In the genomic region with DNA sequence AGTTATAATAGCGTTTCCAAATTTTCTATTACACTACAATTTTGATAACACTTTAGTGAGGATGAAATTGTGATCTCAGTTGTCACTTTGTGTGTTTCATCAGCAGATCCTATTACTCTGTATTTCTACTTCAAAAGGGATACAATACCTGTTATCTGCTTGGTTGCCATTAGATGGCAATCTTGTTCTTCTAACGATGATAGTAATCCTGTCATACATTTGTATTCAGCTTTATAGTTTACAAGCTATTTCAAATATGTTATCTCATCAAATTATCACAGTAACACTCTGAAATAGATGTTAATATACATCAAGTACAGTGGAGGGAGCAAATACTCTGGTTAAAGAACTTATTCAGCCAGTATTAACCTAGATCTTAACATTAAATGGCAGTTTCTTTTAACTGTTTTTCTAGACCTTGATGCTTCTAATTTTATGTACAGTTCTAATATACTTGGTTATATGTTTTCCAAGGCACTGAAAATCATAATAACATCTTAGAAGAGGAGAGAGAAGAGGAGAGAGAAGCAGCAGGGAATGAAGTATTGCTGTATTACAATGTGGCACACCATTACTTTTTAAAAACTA, we compare ENCODE assay signal across 7 cellular contexts.
DNase-seq lines count a peak whose midpoint lies in the region; ATAC-seq and TF ChIP-seq lines count a peak whose summit lies in the region.

No MANE protein-coding gene starts in this region.

- peak; percentile 91 for ATAC-seq in GM21423 (IDR thresholded peaks at IDR 0.05; ENCODE audit: unreplicated experiment)

- no peaks in the 10 kb centered on the region for H3K9me3 ChIP-seq in Peyer's patch

- H3K27ac ChIP-seq in Peyer's patch, result no peak overlapping the region

- H3K4me1 ChIP-seq in Peyer's patch, result no peaks in the 10 kb centered on the region

- H3K4me3 ChIP-seq in Peyer's patch, result no peak overlapping the region
- H3K4me3 ChIP-seq in retinal pigment epithelial cell (ENCODE audit: low read length), result no peak overlapping the region

- no peak for TF ChIP-seq POLR2A in Peyer's patch (IDR thresholded peaks at IDR 0.05)

- CTCF ChIA-PET in GM10248 (lab: Yijun Ruan, JAX), result interaction anchor here (0.6 to 2.2 kb wide), 11 partner anchors 8 to 1972 kb away, joined by 3 to 12 read pairs (median 4); no protein-coding TSS in a partner anchor

- H3K36me3 ChIP-seq in Peyer's patch, result no peaks in the 10 kb centered on the region

- H3K27me3 ChIP-seq in Peyer's patch, result no peaks in the 10 kb centered on the region

- TF ChIP-seq CTCF in GM10248 (IDR thresholded peaks at IDR 0.05; ENCODE audit: control extremely low read depth, extremely low read depth, low read depth, missing control alignments) (peak; percentile 53), Peyer's patch (IDR thresholded peaks at IDR 0.05) (peak in 4 of 6 experiments; percentile 34 to 76 (median 65)), retinal pigment epithelial cell (conservative IDR thresholded peaks at IDR 0.05; ENCODE audit: low read depth, low read length) (peak; percentile 59)

- POLR2A ChIA-PET in GM10248 (lab: Yijun Ruan, JAX), result no interaction called here

- peak; percentile 36 for DNase-seq in GM10248 (ENCODE audit: extremely low spot score)
- peak; percentile 17 for DNase-seq in HPDE6-E6E7 (ENCODE audit: extremely low spot score)
- DNase-seq in Peyer's patch, result no peak
- peak; percentile 51 for DNase-seq in fibroblast of peridontal ligament (ENCODE audit: extremely low read depth)
- peak; percentile 48 for DNase-seq in retinal pigment epithelial cell (ENCODE audit: low read depth)
- no peak for DNase-seq in DMS114 treated with DMSO at 0.1 percent for 48 hours (lab: John Stamatoyannopoulos, UW; ENCODE audit: unreplicated experiment)

Comparison
In these comparisons a context has a peak if more than half of its experiments do, and no peak if none do; other contexts are left out.
1. DNase-seq: peak in GM10248 (single experiment), HPDE6-E6E7 (single experiment), fibroblast of peridontal ligament (single experiment) and retinal pigment epithelial cell (single experiment); none in Peyer's patch (0 of 3) and DMS114 treated with DMSO at 0.1 percent for 48 hours (single experiment).
2. Peak in every context shown above with its lines, with median percentiles within 50 percentile points of each other: CTCF ChIP-seq.